Comparison of ENCODE assay signal across 24 cellular contexts in the genomic region with DNA sequence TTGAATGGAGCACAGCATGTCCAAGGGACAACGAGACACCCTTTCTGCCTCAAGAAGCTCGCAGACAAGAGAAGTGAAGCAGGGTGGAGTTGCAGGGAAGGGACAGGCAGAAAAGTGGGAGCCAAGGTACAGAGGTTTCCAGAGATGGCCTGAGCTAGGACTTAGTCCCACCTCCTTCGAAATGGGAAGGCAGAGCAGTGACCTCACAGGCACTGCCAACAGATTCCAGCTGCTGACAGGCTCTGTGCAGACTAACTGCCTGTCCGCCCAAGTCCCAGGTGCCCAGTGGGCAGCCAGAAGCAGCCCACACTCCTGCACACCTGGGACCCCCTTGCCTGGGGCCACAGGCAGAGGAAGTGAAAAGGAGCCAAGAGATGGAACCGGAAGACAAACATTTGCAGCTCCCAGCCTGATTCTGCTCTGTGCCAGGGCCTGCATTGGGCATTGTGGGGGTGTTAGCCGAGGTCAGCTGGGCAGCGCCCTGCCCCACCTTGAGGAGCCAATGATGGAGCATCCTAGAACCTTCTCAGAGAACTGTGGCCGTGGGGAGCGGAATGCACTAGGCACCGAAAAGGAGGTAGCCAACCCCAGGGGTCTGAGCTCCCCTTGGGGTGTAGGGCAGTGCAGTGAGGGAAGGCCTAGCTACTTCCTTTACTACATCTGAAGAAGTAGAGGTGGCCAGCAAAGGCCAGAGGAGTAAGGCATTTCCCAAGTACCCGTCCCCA. TPM values are rescaled to one million over a fixed set of nuclear protein-coding genes. Genes with fewer than 3 reads are reported as not detected.
"Had no signal": no experiment of that assay in that cellular context is flagged by ENCODE, and none has a peak within 500 bp of the region (broad histone marks: within the 10 kb centered on the region; RNA-seq: fewer than 3 reads in every experiment).

No MANE protein-coding gene starts in this region.

- H3K4me1 Mint-ChIP-seq: memory B cell; natural killer cell; stimulated activated naive CD8-positive, alpha-beta T cell treated with anti-CD3 and anti-CD28 coated beads, Interleukin-15, amount 100 ng/mL, for 72 hours had no signal

- H3K27ac Mint-ChIP-seq: dendritic cell treated with granulocyte-macrophage colony-stimulating factor and Interleukin-4, amounts not matched to agents 40 ng/mL and 50 ng/mL, for 4 days; effector memory CD8-positive, alpha-beta T cell; memory B cell; mesothelial cell of epicardium; natural killer cell; stimulated activated memory B cell treated with anti-CD40 and anti-IgM and Interleukin-4, amounts not matched to agents 10 μg/mL and 1 μg/mL and 100 μg/mL, for 72 hours; stimulated activated naive CD8-positive, alpha-beta T cell treated with anti-CD3 and anti-CD28 coated beads, Interleukin-15, amount 100 ng/mL, for 72 hours had no signal

- H3K9me3 Mint-ChIP-seq: dendritic cell treated with granulocyte-macrophage colony-stimulating factor and Interleukin-4, amounts not matched to agents 40 ng/mL and 50 ng/mL, for 4 days; effector memory CD8-positive, alpha-beta T cell; memory B cell; mesothelial cell of epicardium; natural killer cell; stimulated activated memory B cell treated with anti-CD40 and anti-IgM and Interleukin-4, amounts not matched to agents 10 μg/mL and 1 μg/mL and 100 μg/mL, for 72 hours; stimulated activated naive CD8-positive, alpha-beta T cell treated with anti-CD3 and anti-CD28 coated beads, Interleukin-15, amount 100 ng/mL, for 72 hours had no signal

- ATAC-seq: effector memory CD8-positive, alpha-beta T cell; gastrocnemius medialis; heart right ventricle; left lobe of liver; natural killer cell; sciatic nerve; stimulated activated memory B cell treated with anti-CD40 and anti-IgM and Interleukin-4, amounts not matched to agents 10 μg/mL and 1 μg/mL and 100 μg/mL, for 72 hours; stimulated activated naive CD8-positive, alpha-beta T cell treated with anti-CD3 and anti-CD28 coated beads, Interleukin-15, amount 100 ng/mL, for 72 hours had no signal

- H3K4me3 ChIP-seq: esophagus muscularis mucosa, gastrocnemius medialis, heart right ventricle, spleen, thoracic aorta, transverse colon had no signal

- DNase-seq: effector memory CD8-positive, alpha-beta T cell; gastrocnemius medialis; heart right ventricle; hypothalamus; natural killer cell; spleen; stimulated activated CD4-positive, alpha-beta T cell treated with anti-CD3 and anti-CD28 coated beads, Interleukin-15, amount 100 ng/mL, for 24 hours; stimulated activated CD4-positive, alpha-beta T cell treated with anti-CD3 and anti-CD28 coated beads, Interleukin-1b, Interleukin-23, amount 100 ng/mL, for 48 hours; stimulated activated CD4-positive, alpha-beta T cell treated with anti-CD3 and anti-CD28 coated beads, Interleukin-4, amount 100 ng/mL, for 24 hours; stimulated activated naive CD8-positive, alpha-beta T cell treated with anti-CD3 and anti-CD28 coated beads, Interleukin-15, amount 100 ng/mL, for 72 hours; transverse colon had no signal

- H3K36me3 Mint-ChIP-seq: memory B cell; mesothelial cell of epicardium; natural killer cell; stimulated activated memory B cell treated with anti-CD40 and anti-IgM and Interleukin-4, amounts not matched to agents 10 μg/mL and 1 μg/mL and 100 μg/mL, for 72 hours had no signal

- H3K36me3 ChIP-seq: esophagus muscularis mucosa, gastrocnemius medialis, heart right ventricle, spleen, thoracic aorta, transverse colon had no signal

- H3K4me1 ChIP-seq: esophagus muscularis mucosa, gastrocnemius medialis, heart right ventricle, spleen, transverse colon had no signal

- H3K4me3 Mint-ChIP-seq: dendritic cell treated with granulocyte-macrophage colony-stimulating factor and Interleukin-4, amounts not matched to agents 40 ng/mL and 50 ng/mL, for 4 days; effector memory CD8-positive, alpha-beta T cell; memory B cell; mesothelial cell of epicardium; natural killer cell; stimulated activated memory B cell treated with anti-CD40 and anti-IgM and Interleukin-4, amounts not matched to agents 10 μg/mL and 1 μg/mL and 100 μg/mL, for 72 hours; stimulated activated naive CD8-positive, alpha-beta T cell treated with anti-CD3 and anti-CD28 coated beads, Interleukin-15, amount 100 ng/mL, for 72 hours had no signal

- H3K9me3 ChIP-seq: esophagus muscularis mucosa, gastrocnemius medialis, heart right ventricle, spleen, thoracic aorta, transverse colon had no signal

- H3K27ac ChIP-seq: epithelial cell of prostate, esophagus muscularis mucosa, gastrocnemius medialis, heart right ventricle, spleen, thoracic aorta, transverse colon had no signal

RNA-seq across cellular contexts. Expression of a gene that starts 27.5 kb away (rescaled TPM):
- total RNA-seq: fibroblast of villous mesenchyme, left lobe of liver, myocyte, natural killer cell, pulmonary artery endothelial cell, skeletal muscle tissue had no signal
